In the genomic region with DNA sequence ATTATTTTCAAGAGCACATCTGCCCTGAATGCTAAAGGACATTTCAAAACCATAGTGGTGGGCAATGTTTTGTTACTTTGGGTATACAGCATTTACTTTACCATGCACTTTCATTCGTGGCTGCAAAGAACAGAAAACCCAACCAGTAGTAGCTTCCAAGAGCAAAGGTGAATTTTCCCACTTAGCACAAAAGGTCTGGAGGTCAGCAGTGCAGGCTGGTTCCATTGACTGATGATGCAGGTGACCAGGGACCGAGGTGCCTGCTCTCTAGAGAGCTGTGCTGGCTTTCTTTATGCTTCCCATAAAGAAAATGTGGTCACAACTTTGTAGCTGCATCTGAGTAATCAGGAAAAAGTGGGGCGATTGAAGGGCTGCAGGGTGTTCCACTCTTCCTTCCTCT, we compare ENCODE assay signal across 22 cellular contexts.
A peak's percentile ranks its signal among the peaks of the same experiment; 100 is the strongest.
DNase-seq lines count a peak whose midpoint lies in the region; ATAC-seq, FAIRE-seq and TF ChIP-seq lines count a peak whose summit lies in the region.
"Had no signal": no experiment of that assay in that cellular context is flagged by ENCODE, and none has a peak within 500 bp of the region (broad histone marks: within the 10 kb centered on the region; RNA-seq: fewer than 3 reads in every experiment).

No MANE protein-coding gene starts in this region.

- H3K79me1 ChIP-seq in mesenchymal stem cell (replicated peaks; ENCODE audit: low read length, poor library complexity, severe bottlenecking) = peaks cover 11% of the 10 kb centered on the region

- no peak overlapping the region for H3K4ac ChIP-seq in mesenchymal stem cell (ENCODE audit: low read depth in 1 of 2, low read length in 2 of 2)

- TF ChIP-seq EP300 in HepG2 (IDR thresholded peaks at IDR 0.05; ENCODE audit: low read depth in 2 of 2, low read length in 2 of 2) (no peak), HepG2 (CRISPR knock-in tag; IDR thresholded peaks at IDR 0.05; ENCODE audit: borderline replicate concordance) (no peak)

- H2AFZ ChIP-seq in HepG2 (ENCODE audit: low read length) = no peak overlapping the region
- H2AFZ ChIP-seq in mesenchymal stem cell (ENCODE audit: low read depth, low read length) = no peak overlapping the region

- no peaks in the 10 kb centered on the region for H3K9me3 ChIP-seq in liver (ENCODE audit: control insufficient read depth in 4 of 4, low read length in 3 of 4)
- no peaks in the 10 kb centered on the region for H3K9me3 ChIP-seq in HepG2 (ENCODE audit: low read length)
- no peaks in the 10 kb centered on the region for H3K9me3 ChIP-seq in mesenchymal stem cell (ENCODE audit: control insufficient read depth, low read length)
- H3K9me3 ChIP-seq: A549; BLaER1 treated with 17β-estradiol and CSF1 and Interleukin-3, amounts not matched to agents 10 nM and 100 nM; Caco-2 had no signal

- H4K91ac ChIP-seq in mesenchymal stem cell (ENCODE audit: low read length) = no peak overlapping the region

- H2AK5ac ChIP-seq in mesenchymal stem cell (ENCODE audit: low read length, severe bottlenecking) = no peak overlapping the region

- H3K79me2 ChIP-seq in HepG2 (ENCODE audit: insufficient read depth, low read length) = no peaks in the 10 kb centered on the region

- DNase-seq in HepG2 (ENCODE audit: low spot score) (no peak), mesenchymal stem cell (no peak), osteocyte (ENCODE audit: extremely low spot score, unreplicated experiment) (no peak), dermis blood vessel endothelial cell (no peak)
- DNase-seq: AML-193; Caco-2; Calu3; CD4-positive, alpha-beta T cell; CD8-positive, alpha-beta T cell; DMS79 treated with DMSO at 0.1 percent for 48 hours; GF-D8 had no signal

- no peaks in the 10 kb centered on the region for H3K9me3 Mint-ChIP-seq in osteocyte (ENCODE audit: unreplicated experiment)
- H3K9me3 Mint-ChIP-seq: CD4-positive, alpha-beta T cell; CD8-positive, alpha-beta T cell had no signal

- H3K27ac ChIP-seq in liver (ENCODE audit: low read depth in 1 of 2, low read length in 2 of 2) = no peak overlapping the region
- no peak overlapping the region for H3K27ac ChIP-seq in HepG2 (ENCODE audit: extremely low read length, insufficient read depth, low read length)
- H3K27ac ChIP-seq in mesenchymal stem cell (ENCODE audit: low read length, poor library complexity, severe bottlenecking) = peak overlapping the region; percentile 7
- H3K27ac ChIP-seq: 22Rv1; A549; BLaER1 treated with 17β-estradiol and CSF1 and Interleukin-3, amounts not matched to agents 10 nM and 100 nM; C4-2B had no signal

- CTCF ChIA-PET in HepG2 (lab: Yijun Ruan, JAX; ENCODE audit: low intra/inter-chr PET ratio, low total read pairs) = no interaction called here

- H3K4me1 Mint-ChIP-seq in osteocyte (ENCODE audit: unreplicated experiment) = peaks cover 71% of the 10 kb centered on the region
- H3K4me1 Mint-ChIP-seq: B cell had no signal

- no peaks in the 10 kb centered on the region for H4K20me1 ChIP-seq in HepG2 (ENCODE audit: insufficient read depth, low read length)
- H4K20me1 ChIP-seq: BLaER1 treated with 17β-estradiol and CSF1 and Interleukin-3, amounts not matched to agents 10 nM and 100 nM had no signal

- no peak for FAIRE-seq in HepG2 (lab: Jason Lieb, UNC)
- FAIRE-seq: A549, D721Med, G401.6, GM12891, GM19239 had no signal

- TF ChIP-seq POLR2A in HepG2 (IDR thresholded peaks at IDR 0.05; ENCODE audit: insufficient read depth in 1 of 2, low read depth in 2 of 2, low read length in 2 of 2) = no peak

- H3K36me3 ChIP-seq in liver (ENCODE audit: control insufficient read depth in 4 of 4, insufficient read depth in 3 of 4, low read depth in 1 of 4, low read length in 3 of 4) (no peaks in the 10 kb centered on the region), HepG2 (replicated peaks in 1 of 2; ENCODE audit: control insufficient read depth in 1 of 2, insufficient read depth in 2 of 2, low read length in 2 of 2) (no peaks in the 10 kb centered on the region), mesenchymal stem cell (ENCODE audit: control insufficient read depth in 1 of 2, insufficient read depth in 2 of 2, low read depth in 1 of 2, low read length in 2 of 2) (no peaks in the 10 kb centered on the region)
- H3K36me3 ChIP-seq: BLaER1 treated with 17β-estradiol and CSF1 and Interleukin-3, amounts not matched to agents 10 nM and 100 nM had no signal

- H3K4me2 ChIP-seq in HepG2 (ENCODE audit: low read depth, low read length) = no peak overlapping the region
- no peak overlapping the region for H3K4me2 ChIP-seq in mesenchymal stem cell (ENCODE audit: low read length, poor library complexity, severe bottlenecking)
- H3K4me2 ChIP-seq: BLaER1 treated with 17β-estradiol and CSF1 and Interleukin-3, amounts not matched to agents 10 nM and 100 nM had no signal

- POLR2A ChIA-PET in HepG2 (lab: Yijun Ruan, JAX) = no interaction called here

- no peak overlapping the region for H3K9ac ChIP-seq in liver (ENCODE audit: low read depth in 1 of 2, low read length in 2 of 2)
- H3K9ac ChIP-seq in HepG2 (ENCODE audit: insufficient read depth, low read depth, low read length) = no peak overlapping the region
- no peak overlapping the region for H3K9ac ChIP-seq in mesenchymal stem cell (ENCODE audit: low read length)
- H3K9ac ChIP-seq: BLaER1 treated with 17β-estradiol and CSF1 and Interleukin-3, amounts not matched to agents 10 nM and 100 nM had no signal

- H3K4me1 ChIP-seq in liver (ENCODE audit: control insufficient read depth in 4 of 4, insufficient read depth in 4 of 4, low read length in 3 of 4) (peaks cover 16 to 62% (median 53%) of the 10 kb centered on the region in 4 donors), HepG2 (ENCODE audit: insufficient read depth, low read length) (peaks cover 28% of the 10 kb centered on the region), mesenchymal stem cell (ENCODE audit: control insufficient read depth, insufficient read depth, low read depth, low read length) (peaks cover 12% of the 10 kb centered on the region)

- H3K18ac ChIP-seq in mesenchymal stem cell (ENCODE audit: low read depth in 1 of 2, low read length in 2 of 2) = no peak overlapping the region

- in situ Hi-C loops in HepG2 (cut with HindIII; ENCODE audit: extremely low pct_ligation_motif_present, low pct_unique_long_range_greater_than_20kb) = no loop called here

- WGBS in liver = 41% methylated on average over 3 of the region's 3 CpGs
- WGBS in HepG2 (ENCODE audit: low lambda C conversion rate) = 56% methylated on average over 2 of the region's 3 CpGs
- 73% methylated on average over 3 of the region's 3 CpGs for WGBS in mesenchymal stem cell

- H2BK12ac ChIP-seq in mesenchymal stem cell (ENCODE audit: low read length in 2 of 2) = no peak overlapping the region

- no peak overlapping the region for H2BK5ac ChIP-seq in mesenchymal stem cell (ENCODE audit: low read depth, low read length, poor library complexity, severe bottlenecking)

- no peaks in the 10 kb centered on the region for H3K36me3 Mint-ChIP-seq in osteocyte (ENCODE audit: unreplicated experiment)
- H3K36me3 Mint-ChIP-seq: CD8-positive, alpha-beta T cell had no signal

- H3K23ac ChIP-seq in mesenchymal stem cell (ENCODE audit: low read length in 2 of 2) = no peak overlapping the region

- no TSS peak for BruUV-seq in HepG2 (replicated peaks; lab: Mats Ljungman, UMichigan)

- H2BK15ac ChIP-seq in mesenchymal stem cell (ENCODE audit: low read depth, poor library complexity, severe bottlenecking) = peak overlapping the region; percentile 83

- no peak for TF ChIP-seq CTCF in liver (IDR thresholded peaks at IDR 0.05; ENCODE audit: low read depth, low read length, missing input control)
- TF ChIP-seq CTCF in HepG2 (CRISPR knock-in tag; IDR thresholded peaks at IDR 0.05) = no peak
- TF ChIP-seq CTCF in osteocyte (IDR thresholded peaks at IDR 0.05) = no peak

- no peak overlapping the region for H2BK120ac ChIP-seq in mesenchymal stem cell (ENCODE audit: low read depth, low read length)

- no peak overlapping the region for H4K8ac ChIP-seq in mesenchymal stem cell (ENCODE audit: low read length)

- intact Hi-C loops in HepG2 (cut with micrococcal nuclease; ENCODE audit: unreplicated experiment) = loop anchor here (10.0 kb wide), 1 partner anchor 218 kb away; no protein-coding TSS in a partner anchor

- no peak overlapping the region for H3K4me3 Mint-ChIP-seq in osteocyte (ENCODE audit: unreplicated experiment)
- H3K4me3 Mint-ChIP-seq: B cell; CD4-positive, alpha-beta T cell; CD8-positive, alpha-beta T cell had no signal

- H3K27ac Mint-ChIP-seq in osteocyte (ENCODE audit: unreplicated experiment) = peak overlapping the region; percentile 3
- H3K27ac Mint-ChIP-seq: B cell; CD4-positive, alpha-beta T cell; CD8-positive, alpha-beta T cell had no signal

- H3K14ac ChIP-seq in mesenchymal stem cell (ENCODE audit: low read length in 2 of 2) = no peak overlapping the region

- TF ChIP-seq RAD21 in liver (IDR thresholded peaks at IDR 0.05) = peak; percentile 34 to 35
- no peak for TF ChIP-seq RAD21 in HepG2 (CRISPR knock-in tag; IDR thresholded peaks at IDR 0.05)

- H3K27me3 Mint-ChIP-seq in osteocyte (ENCODE audit: unreplicated experiment) = no peaks in the 10 kb centered on the region

- H3K4me3 ChIP-seq in liver (ENCODE audit: low read depth in 1 of 3, low read length in 3 of 3) (no peak overlapping the region), HepG2 (replicated peaks in 1 of 3; ENCODE audit: insufficient read depth in 1 of 3, low read depth in 2 of 3, low read length in 3 of 3) (no peak overlapping the region), mesenchymal stem cell (ENCODE audit: insufficient read depth in 1 of 2, low read depth in 1 of 2, low read length in 2 of 2) (no peak overlapping the region)
- H3K4me3 ChIP-seq: A549; BLaER1 treated with 17β-estradiol and CSF1 and Interleukin-3, amounts not matched to agents 10 nM and 100 nM had no signal

- ATAC-seq in HepG2 = no peak
- no peak for ATAC-seq in HG02610 (IDR thresholded peaks at IDR 0.05; ENCODE audit: unreplicated experiment)
- ATAC-seq: A549; CD8-positive, alpha-beta T cell had no signal

- no peaks in the 10 kb centered on the region for H3K27me3 ChIP-seq in liver (ENCODE audit: control insufficient read depth in 4 of 4, insufficient read depth in 4 of 4, low read length in 3 of 4)
- H3K27me3 ChIP-seq in HepG2 (ENCODE audit: control insufficient read depth in 1 of 2, insufficient read depth in 2 of 2, low read length in 2 of 2) = no peaks in the 10 kb centered on the region
- no peaks in the 10 kb centered on the region for H3K27me3 ChIP-seq in mesenchymal stem cell (ENCODE audit: control insufficient read depth in 1 of 2, insufficient read depth in 1 of 2, low read length in 2 of 2)
- H3K27me3 ChIP-seq: BLaER1 treated with 17β-estradiol and CSF1 and Interleukin-3, amounts not matched to agents 10 nM and 100 nM had no signal

TF ChIP-seq in liver, 16 proteins besides CTCF, POLR2A, EP300 and RAD21 (continues in another document):
- TF ChIP-seq HNF4A (conservative IDR thresholded peaks at IDR 0.05) (peak; percentile 92), RXRA (IDR thresholded peaks at IDR 0.05) (peak; percentile 83 to 84), JUND (IDR thresholded peaks at IDR 0.05) (peak in 1 of 2 donors; percentile 45)

TF ChIP-seq in HepG2, 621 proteins besides CTCF, POLR2A, EP300 and RAD21 (continues in another document):
- no peak for TF ChIP-seq RFX5 (IDR thresholded peaks at IDR 0.05; ENCODE audit: low read depth, low read length)
- no peak for TF ChIP-seq BCL6 (CRISPR knock-in tag; IDR thresholded peaks at IDR 0.05)
- no peak for TF ChIP-seq ZNF143 (CRISPR knock-in tag; IDR thresholded peaks at IDR 0.05)
